19 cellular contexts compared by ENCODE assay signal in the genomic region with DNA sequence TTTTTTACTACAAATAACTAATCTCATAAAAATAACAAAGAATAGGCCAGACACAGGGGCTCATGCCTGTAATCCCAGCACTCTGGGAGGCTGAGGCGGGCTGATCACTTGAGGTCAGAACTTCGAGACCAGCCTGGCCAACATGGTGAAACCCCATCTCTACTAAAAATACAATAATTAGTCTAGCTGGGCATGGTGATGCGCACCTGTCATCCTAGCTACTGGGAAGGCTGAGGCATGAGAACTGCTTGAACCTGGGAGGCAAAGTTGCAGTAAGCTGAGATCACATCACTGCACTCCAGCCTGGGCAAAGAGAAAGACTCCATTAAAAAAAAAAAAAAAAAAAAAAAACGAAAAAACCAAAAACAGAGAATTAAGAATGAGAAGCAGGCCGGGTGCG. TPM values are rescaled to one million over a fixed set of nuclear protein-coding genes. Genes with fewer than 3 reads are reported as not detected.
"Had no signal": no experiment of that assay in that cellular context is flagged by ENCODE, and none has a peak within 500 bp of the region (broad histone marks: within the 10 kb centered on the region; RNA-seq: fewer than 3 reads in every experiment).

No MANE protein-coding gene starts in this region.

RNA-seq across cellular contexts. Expression of gene INHBC, which starts 20.4 kb away (rescaled TPM):
- total RNA-seq: activated naive CD4-positive, alpha-beta T cell treated with anti-CD3 and anti-CD28 coated beads for 36 hours; activated naive CD4-positive, alpha-beta T cell treated with anti-CD3 and anti-CD28 coated beads, Interleukin-2, amount 50 U/mL, for 72 hours; activated naive CD8-positive, alpha-beta T cell treated with anti-CD3 and anti-CD28 coated beads for 36 hours; activated T-cell treated with anti-CD3 and anti-CD28 coated beads, Interleukin-2, amount 50 U/mL, for 72 hours; activated T-helper 1 cell treated with anti-CD3 and anti-CD28 coated beads, Interleukin-12 subunit alpha, Interleukin-12 subunit beta, Interleukin-2, Interleukin-4 antibody, amounts not matched to agents 30 ng/mL and 10 ng/mL and 1 ng/mL, durations not matched to agents 14 hours and 24 hours and 36 hours; activated T-helper 17 cell treated with anti-CD3 and anti-CD28 coated beads, Interleukin-2, amount 50 U/mL, for 72 hours; adrenal gland; aorta; ascending aorta; astrocyte; body of pancreas; breast epithelium; bronchial epithelial cell; cardiac septum; cerebellum; chondrocyte had no signal
- polyA plus RNA-seq: adrenal gland, aorta, cardiac muscle cell had no signal

RNA-seq across cellular contexts. Expression of gene INHBE, which starts 40.9 kb away (rescaled TPM):
- total RNA-seq: activated naive CD8-positive, alpha-beta T cell treated with anti-CD3 and anti-CD28 coated beads, Interleukin-2, amount 10 ng/mL, durations not matched to agents 7 days and 5 days; activated T-helper 17 cell treated with anti-CD3 and anti-CD28 coated beads, Interleukin-2, amount 50 U/mL, for 72 hours; adrenal gland; aorta; ascending aorta; body of pancreas; breast epithelium; cerebellum had no signal
- polyA plus RNA-seq: adipose tissue, adrenal gland, aorta had no signal

RNA-seq across cellular contexts. Expression of gene GLI1, which starts 45.4 kb away (rescaled TPM):
- total RNA-seq: activated naive CD4-positive, alpha-beta T cell treated with anti-CD3 and anti-CD28 coated beads for 36 hours had no signal
